20 cellular contexts compared by ENCODE assay signal in genomic region chr10:98419456-98420261, GRCh38. TPM values are rescaled to one million over a fixed set of nuclear protein-coding genes. Genes with fewer than 3 reads are reported as not detected.
DNase-seq lines count a peak whose midpoint lies in the region; ATAC-seq and TF ChIP-seq lines count a peak whose summit lies in the region.
"Had no signal": no experiment of that assay in that cellular context is flagged by ENCODE, and none has a peak within 500 bp of the region (broad histone marks: within the 10 kb centered on the region; RNA-seq: fewer than 3 reads in every experiment).

No MANE protein-coding gene starts in this region.

- DNase-seq in cardiac muscle cell (ENCODE audit: low read depth in 1 of 2, low spot score in 1 of 2) (no peak), heart right ventricle (no peak), islet precursor cell (peak; percentile 50), naive B cell (no peak), NCI-H2029 (lab: John Stamatoyannopoulos, UW) (no peak)
- DNase-seq: BE2C; CD4-positive, CD25-positive, alpha-beta regulatory T cell; COR-L47; DMS 273 treated with DMSO at 0.1 percent for 48 hours; DND-41; HCEC 1CT; KBM-7; NCI-H1694 treated with DMSO at 0.1 percent for 48 hours; NCI-H226; NCI-H524; NCI-H82; SHP77 treated with DMSO at 0.1 percent for 48 hours had no signal

- ATAC-seq in heart right ventricle (no peak), naive B cell (ENCODE audit: low read depth in 2 of 2) (no peak), GM21360 (IDR thresholded peaks at IDR 0.05; ENCODE audit: unreplicated experiment) (no peak), HG02973 (IDR thresholded peaks at IDR 0.05; ENCODE audit: unreplicated experiment) (no peak)

- no peak overlapping the region for H3K4me3 Mint-ChIP-seq in naive B cell
- H3K4me3 Mint-ChIP-seq: CD4-positive, CD25-positive, alpha-beta regulatory T cell had no signal

- TF ChIP-seq CTCF in cardiac muscle cell (IDR thresholded peaks at IDR 0.05; ENCODE audit: low read depth, low read length): no peak
- TF ChIP-seq CTCF in heart right ventricle (IDR thresholded peaks at IDR 0.05): no peak

- H3K27ac Mint-ChIP-seq in naive B cell: peak overlapping the region in 5 of 6 donors; percentile 9 to 84 (median 74)

- WGBS in heart right ventricle, 2 donors: 94 to 96% methylated on average over 17 of the region's 17 CpGs

- H3K4me3 ChIP-seq in cardiac muscle cell (no peak overlapping the region), heart right ventricle (no peak overlapping the region)

- H3K27me3 ChIP-seq in cardiac muscle cell (no peaks in the 10 kb centered on the region), heart right ventricle (no peaks in the 10 kb centered on the region)
- H3K27me3 ChIP-seq: BE2C had no signal

- H3K27ac ChIP-seq in cardiac muscle cell (peak overlapping the region; percentile 40), heart right ventricle (no peak overlapping the region)

- no peaks in the 10 kb centered on the region for H3K27me3 Mint-ChIP-seq in naive B cell
- H3K27me3 Mint-ChIP-seq: CD4-positive, CD25-positive, alpha-beta regulatory T cell had no signal

- H3K4me1 ChIP-seq in cardiac muscle cell (ENCODE audit: low read depth) (peaks cover 31% of the 10 kb centered on the region), heart right ventricle (peaks cover 8 to 22% (median 17%) of the 10 kb centered on the region in 9 donors)

- no peaks in the 10 kb centered on the region for H3K36me3 ChIP-seq in cardiac muscle cell
- peaks cover 0 to 85% (median 42%) of the 10 kb centered on the region in 9 donors for H3K36me3 ChIP-seq in heart right ventricle
- H3K36me3 ChIP-seq: BE2C had no signal

- intact Hi-C loops in heart right ventricle (cut with DNase I): loop anchor here in 2 of 10 donors (5.0 to 10.0 kb wide), 2 partner anchors 77 to 155 kb away; partner anchors contain the start of gene LOXL4 (in 2 of the 2)

- peaks cover 5 to 12% (median 11%) of the 10 kb centered on the region in 3 donors for H3K4me1 Mint-ChIP-seq in naive B cell

- no peaks in the 10 kb centered on the region for H3K9me3 Mint-ChIP-seq in naive B cell
- H3K9me3 Mint-ChIP-seq: CD4-positive, CD25-positive, alpha-beta regulatory T cell had no signal

- no peaks in the 10 kb centered on the region for H3K9me3 ChIP-seq in cardiac muscle cell (ENCODE audit: low read depth)
- no peaks in the 10 kb centered on the region for H3K9me3 ChIP-seq in heart right ventricle
- H3K9me3 ChIP-seq: BE2C had no signal

- H3K36me3 Mint-ChIP-seq in naive B cell: peaks cover 4 to 16% of the 10 kb centered on the region in 2 donors

RNA-seq across cellular contexts. Expression of gene PYROXD2, which starts 4.7 kb away (rescaled TPM):
- total RNA-seq in cardiac muscle cell: 22.9 and 45.1 TPM in 2 replicates
- polyA plus RNA-seq in cardiac muscle cell: 27.5 and 40.6 TPM in 2 replicates
- 10 to 100 TPM in 9 of 10 donors, 1 to 10 TPM in 1; 9.0 to 18.8 (median 13.9) TPM for total RNA-seq in heart right ventricle
- 10 to 100 TPM in 1 of 2 donors, 1 to 10 TPM in 1; 3.1 to 31.2 TPM for polyA plus RNA-seq in heart right ventricle
- 1 to 10 TPM in 3 of 6 donors, under 1 TPM in 2, not detected in 1; 0.35 to 4.2 (median 1.6) TPM for polyA plus RNA-seq in naive B cell (ENCODE audit: low read depth in 6 of 6)
- total RNA-seq: G401 had no signal

RNA-seq across cellular contexts. Expression of gene HPS1, which starts 27.1 kb away (rescaled TPM):
- total RNA-seq in cardiac muscle cell (32.1 and 58.6 TPM in 2 replicates), heart right ventricle (10 to 100 TPM; 21.2 to 54.3 (median 33.4) TPM)
- polyA plus RNA-seq in cardiac muscle cell (60.9 and 101 TPM in 2 replicates), heart right ventricle (10 to 100 TPM; 26.9 to 39.4 TPM), naive B cell (ENCODE audit: low read depth in 6 of 6) (100 to 1,000 TPM in 5 of 6 donors, 10 to 100 TPM in 1; 98.0 to 134 (median 102) TPM)
